29 cellular contexts compared by ENCODE assay signal in the genomic region with DNA sequence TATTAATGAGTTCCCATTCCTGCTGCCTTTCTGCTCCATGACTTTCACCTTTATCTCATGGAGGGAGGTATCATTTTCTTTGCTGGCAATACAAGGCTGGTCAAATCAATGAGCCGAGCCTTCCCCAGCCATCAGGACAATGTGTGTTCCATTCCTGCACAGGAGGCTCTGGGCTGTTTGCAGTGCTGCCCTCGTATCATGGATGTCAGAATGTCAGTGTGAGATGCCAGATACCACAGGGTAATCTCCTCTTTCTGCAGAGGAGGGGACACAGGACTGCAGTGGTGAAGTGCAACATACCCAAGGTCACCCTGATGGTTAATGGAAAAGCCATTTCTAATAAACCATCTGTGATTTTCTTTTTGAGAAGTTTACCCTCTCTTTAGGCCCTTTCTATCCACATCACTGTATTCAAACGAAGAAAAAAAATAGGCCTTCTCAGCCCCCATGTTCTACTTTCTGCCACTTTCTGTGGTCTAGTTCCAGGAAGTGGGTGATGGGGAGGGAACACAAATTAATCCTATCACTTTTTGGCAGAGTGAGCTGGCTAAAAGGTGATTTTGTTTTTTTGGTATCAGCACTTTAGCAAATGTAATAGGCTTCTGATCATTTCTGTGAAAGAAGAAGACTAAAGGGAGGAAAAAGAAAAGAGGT.
A peak's percentile ranks its signal among the peaks of the same experiment; 100 is the strongest.
DNase-seq lines count a peak whose midpoint lies in the region; ATAC-seq, FAIRE-seq and TF ChIP-seq lines count a peak whose summit lies in the region.
"Had no signal": no experiment of that assay in that cellular context is flagged by ENCODE, and none has a peak within 500 bp of the region (broad histone marks: within the 10 kb centered on the region; RNA-seq: fewer than 3 reads in every experiment).

No MANE protein-coding gene starts in this region.

- no peaks in the 10 kb centered on the region for H3K9me3 ChIP-seq in gastroesophageal sphincter
- H3K9me3 ChIP-seq: ascending aorta, psoas muscle, transverse colon had no signal

- no peak for DNase-seq in GM19239 (ENCODE audit: insufficient read length, low spot score)
- peak; percentile 36 for DNase-seq in Jurkat, Clone E6-1 (ENCODE audit: low read depth, low spot score)
- no peak for DNase-seq in left cardiac atrium
- no peak for DNase-seq in NCI-H187 treated with DMSO at 0.1 percent for 48 hours (lab: John Stamatoyannopoulos, UW)
- no peak for DNase-seq in medulla oblongata (ENCODE audit: extremely low spot score)
- DNase-seq in dermis blood vessel endothelial cell, result no peak
- DNase-seq: ACHN; activated CD4-positive, alpha-beta T cell treated with anti-CD3 and anti-CD28 coated beads, Interleukin-2, amount 10 ng/mL, durations not matched to agents 24 days and 14 days; activated gamma-delta T cell; activated T-cell treated with anti-CD3 and anti-CD28 coated beads, Interleukin-2, amount 50 U/mL, for 24 hours; CD8-positive, alpha-beta memory T cell; cortex of kidney; erythroblast; HFFc6; Karpas-422; natural killer cell; NCI-H1436 treated with DMSO at 0.1 percent for 48 hours; NCI-H2107; occipital lobe; psoas muscle; stimulated activated CD4-positive, alpha-beta T cell treated with anti-CD3 and anti-CD28 coated beads, Interleukin-4, amount 100 ng/mL, for 4 hours; T-helper 9 cell; transverse colon had no signal

- FAIRE-seq in GM19239 (lab: Jason Lieb, UNC), result peak; percentile 39
- FAIRE-seq: H1, keratinocyte, RCC 7860 had no signal

- no peak for TF ChIP-seq POLR2A in gastroesophageal sphincter (IDR thresholded peaks at IDR 0.05)

- WGBS in gastroesophageal sphincter (ENCODE audit: low coverage in 1 of 2), 2 donors, result 64 to 86% methylated on average over 1 to 3 of the region's 3 CpGs

- no peaks in the 10 kb centered on the region for H3K4me1 ChIP-seq in gastroesophageal sphincter
- H3K4me1 ChIP-seq: ascending aorta, psoas muscle, transverse colon had no signal

- ATAC-seq in GM18511 (IDR thresholded peaks at IDR 0.05; ENCODE audit: unreplicated experiment) (peak; percentile 65), left cardiac atrium (peak; percentile 61 to 89), gastroesophageal sphincter (no peak)
- ATAC-seq: natural killer cell, psoas muscle had no signal

- H3K27me3 ChIP-seq in gastroesophageal sphincter, result no peaks in the 10 kb centered on the region
- H3K27me3 ChIP-seq: ascending aorta, transverse colon had no signal

- no peak overlapping the region for H3K27ac ChIP-seq in gastroesophageal sphincter
- H3K27ac ChIP-seq: ascending aorta, psoas muscle, transverse colon had no signal

- no peaks in the 10 kb centered on the region for H3K36me3 ChIP-seq in gastroesophageal sphincter
- H3K36me3 ChIP-seq: ascending aorta, transverse colon had no signal

- H3K4me3 ChIP-seq in Jurkat, Clone E6-1 (ENCODE audit: low read length), result no peak overlapping the region
- H3K4me3 ChIP-seq in gastroesophageal sphincter, result no peak overlapping the region
- H3K4me3 ChIP-seq: ascending aorta, psoas muscle, transverse colon had no signal

- no peak for TF ChIP-seq EP300 in gastroesophageal sphincter (IDR thresholded peaks at IDR 0.05)

- TF ChIP-seq CTCF in gastroesophageal sphincter (IDR thresholded peaks at IDR 0.05), result no peak

- intact Hi-C loops in left cardiac atrium (cut with DNase I), result no loop called here
